8 cellular contexts compared by ENCODE assay signal in genomic region chr7:30740417-30741181, GRCh38. TPM values are rescaled to one million over a fixed set of nuclear protein-coding genes. Genes with fewer than 3 reads are reported as not detected.
A peak's percentile ranks its signal among the peaks of the same experiment; 100 is the strongest.
DNase-seq lines count a peak whose midpoint lies in the region; ATAC-seq, FAIRE-seq and TF ChIP-seq lines count a peak whose summit lies in the region.

No MANE protein-coding gene starts in this region.

- intact Hi-C loops in pancreas (cut with DNase I): loop anchor here in 2 of 3 donors (5.0 kb wide), 1 partner anchor 113 kb away; no protein-coding TSS in a partner anchor

- H3K4me3 ChIP-seq in Loucy (ENCODE audit: low read length, poor library complexity, severe bottlenecking) (no peak overlapping the region), pancreas (no peak overlapping the region)

- H3K9me3 ChIP-seq in Loucy (ENCODE audit: insufficient read depth, low read depth, low read length) (no peaks in the 10 kb centered on the region), pancreas (no peaks in the 10 kb centered on the region)

- H3K4me2 ChIP-seq in Loucy (ENCODE audit: low read depth, low read length, poor library complexity, severe bottlenecking): no peak overlapping the region

- no peaks in the 10 kb centered on the region for H3K79me2 ChIP-seq in Loucy (ENCODE audit: insufficient read depth, low read length)

- no peaks in the 10 kb centered on the region for H3K36me3 Mint-ChIP-seq in type B pancreatic cell

- peak; percentile 76 for ATAC-seq in GM19351 (IDR thresholded peaks at IDR 0.05; ENCODE audit: unreplicated experiment)
- ATAC-seq in pancreas: peak; percentile 90 to 97 (median 95)

- no peaks in the 10 kb centered on the region for H3K27me3 ChIP-seq in Loucy (ENCODE audit: insufficient read depth, low read length, poor library complexity, severe bottlenecking)
- H3K27me3 ChIP-seq in pancreas: no peaks in the 10 kb centered on the region

- FAIRE-seq in frontal cortex (lab: Jason Lieb, UNC) (no peak), pancreas (lab: Jason Lieb, UNC) (no peak)

- no peak overlapping the region for H3K4me3 Mint-ChIP-seq in type B pancreatic cell

- no peaks in the 10 kb centered on the region for H3K9me3 Mint-ChIP-seq in type B pancreatic cell

- H3K27ac ChIP-seq in pancreas: no peak overlapping the region

- H4K20me1 ChIP-seq in Loucy (ENCODE audit: insufficient read depth, low read length, poor library complexity, severe bottlenecking): no peaks in the 10 kb centered on the region

- TF ChIP-seq CTCF in Loucy (conservative IDR thresholded peaks at IDR 0.05; ENCODE audit: low read length) (peak; percentile 99), pancreas (IDR thresholded peaks at IDR 0.05) (peak; percentile 98 to 99 (median 99)), type B pancreatic cell (conservative IDR thresholded peaks at IDR 0.05) (peak; percentile 99)

- H3K4me1 Mint-ChIP-seq in type B pancreatic cell (ENCODE audit: unreplicated experiment): peaks cover 6% of the 10 kb centered on the region

- DNase-seq in AML-193 (lab: John Stamatoyannopoulos, UW) (peak; percentile 19 to 38), SHP77 (lab: John Stamatoyannopoulos, UW) (peak; percentile 57 to 59), activated gamma-delta T cell treated with Interleukin-2 at 50 U/mL for 16 hours (peak; percentile 76), frontal cortex (ENCODE audit: low spot score in 2 of 2) (peak; percentile 61 to 87), pancreas (peak; percentile 54 to 94 (median 81)), type B pancreatic cell (ENCODE audit: extremely low spot score, unreplicated experiment) (peak; percentile 84)

- H3K9ac ChIP-seq in Loucy (ENCODE audit: low read depth, low read length, poor library complexity, severe bottlenecking): no peak overlapping the region

- H3K27ac Mint-ChIP-seq in type B pancreatic cell: no peak overlapping the region

- H3K9me2 ChIP-seq in Loucy (replicated peaks; ENCODE audit: low read depth, low read length): no peaks in the 10 kb centered on the region

- H3K27me3 Mint-ChIP-seq in type B pancreatic cell: peaks cover 24% of the 10 kb centered on the region

- 26 to 31% methylated on average over 14 of the region's 14 CpGs for WGBS in pancreas, 2 donors

- H3K36me3 ChIP-seq in Loucy (ENCODE audit: insufficient read depth, low read length) (no peaks in the 10 kb centered on the region), pancreas (no peaks in the 10 kb centered on the region)

- peak overlapping the region; percentile 71; the same call in 1 of the 2 replicates for H2AFZ ChIP-seq in Loucy (ENCODE audit: low read length)

- H3F3A ChIP-seq in Loucy (ENCODE audit: low read depth): no peaks in the 10 kb centered on the region

- H3K4me1 ChIP-seq in Loucy (ENCODE audit: insufficient read depth, low read length, poor library complexity, severe bottlenecking): peaks cover 7% of the 10 kb centered on the region
- no peaks in the 10 kb centered on the region for H3K4me1 ChIP-seq in pancreas

RNA-seq across cellular contexts. Expression of gene INMT, which starts 11.3 kb away (rescaled TPM):
- total RNA-seq in frontal cortex (0.41 TPM), pancreas (10 to 100 TPM in 3 of 6 donors, 1 to 10 TPM in 3; 4.2 to 11.5 (median 7.5) TPM), type B pancreatic cell (ENCODE audit: low replicate concordance) (not detected in 2 replicates)
- polyA plus RNA-seq in pancreas: 10 to 100 TPM in 1 of 2 donors, 1 to 10 TPM in 1; 9.2 to 18.7 TPM

RNA-seq across cellular contexts. Expression of gene MINDY4, which starts 30.6 kb away (rescaled TPM):
- total RNA-seq in frontal cortex (2.4 TPM), pancreas (1 to 10 TPM; 2.9 to 4.9 (median 3.5) TPM), type B pancreatic cell (ENCODE audit: low replicate concordance) (5.4 and 8.4 TPM in 2 replicates)
- polyA plus RNA-seq in pancreas: 1 to 10 TPM; 3.9 to 4.3 TPM

RNA-seq across cellular contexts. Expression of gene CRHR2, which starts 58.3 kb away (rescaled TPM):
- total RNA-seq in frontal cortex (0.41 TPM), pancreas (under 1 TPM; 0.06 to 0.79 (median 0.43) TPM), type B pancreatic cell (ENCODE audit: low replicate concordance) (0.21 and 0.27 TPM in 2 replicates)
- polyA plus RNA-seq in pancreas: under 1 TPM; 0.42 to 0.66 TPM

Comparison
In these comparisons a context has a peak if more than half of its experiments do, and no peak if none do; other contexts are left out.
1. DNase-seq: peak in every context shown above with its lines; median percentile 84 in type B pancreatic cell; 81 in pancreas; 76 in activated gamma-delta T cell treated with Interleukin-2 at 50 U/mL for 16 hours; 74 in frontal cortex; 58 in SHP77; 28 in AML-193.